Comparison of ENCODE assay signal across 8 cellular contexts in the genomic region with DNA sequence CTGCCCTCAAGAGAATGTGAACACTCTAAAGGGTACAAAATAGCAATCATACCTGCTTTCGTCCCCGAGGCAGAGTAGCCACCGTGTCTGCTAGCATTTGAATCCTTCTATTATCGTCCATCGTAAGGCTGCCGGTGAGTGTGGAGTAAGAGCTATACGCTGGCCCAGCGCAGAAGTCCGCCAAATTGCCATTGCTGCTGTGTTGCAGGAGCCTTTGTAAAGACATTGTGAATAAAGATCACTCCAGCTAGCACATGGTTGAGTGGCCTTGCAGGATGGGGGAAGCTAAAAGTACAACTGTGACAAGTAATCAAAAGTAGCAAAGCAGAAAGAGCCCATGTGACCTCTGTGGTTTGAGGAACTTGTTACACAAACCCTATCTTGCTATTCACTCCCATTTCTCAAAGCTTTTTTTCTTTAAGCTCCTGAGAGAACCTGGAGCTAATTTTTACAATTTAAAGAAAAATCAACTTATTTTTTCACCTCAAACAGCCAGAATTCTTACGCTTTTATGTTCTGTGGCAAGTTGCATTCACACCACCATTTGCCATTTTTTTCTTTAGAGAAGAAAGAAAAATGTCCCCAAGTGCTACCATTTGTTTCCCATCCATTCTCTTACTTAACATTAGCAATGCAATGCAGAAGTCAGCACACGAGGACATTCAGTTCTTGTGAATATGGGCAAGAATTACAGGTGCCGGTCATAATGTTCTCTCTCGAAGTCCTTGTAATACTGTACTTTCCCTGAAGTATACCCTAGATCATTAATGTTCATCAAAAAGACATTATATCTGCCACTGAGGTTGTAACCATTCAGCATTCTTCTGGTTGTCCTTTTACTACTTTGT. TPM values are rescaled to one million over a fixed set of nuclear protein-coding genes. Genes with fewer than 3 reads are reported as not detected.
DNase-seq lines count a peak whose midpoint lies in the region; ATAC-seq and TF ChIP-seq lines count a peak whose summit lies in the region.

A gene (minus strand): TSS at position 295 of the 848 bp plus-strand sequence. CDS start 69 bp downstream, at position 226.

- H3K4me1 ChIP-seq in right atrium auricular region (peaks cover 0 to 28% of the 10 kb centered on the region in 2 donors), HAP-1 (no peaks in the 10 kb centered on the region)

- peak; percentile 58 for DNase-seq in CD14-positive monocyte (ENCODE audit: low spot score)
- peak; percentile 87 for DNase-seq in activated CD4-positive, alpha-beta T cell treated with anti-CD3 and anti-CD28 coated beads, Interleukin-2, amount 10 ng/mL, durations not matched to agents 7 days and 5 days
- DNase-seq in right atrium auricular region (ENCODE audit: low spot score) = no peak
- peak; percentile 70 for DNase-seq in stimulated activated CD8-positive, alpha-beta memory T cell treated with anti-CD3 and anti-CD28 coated beads, Interleukin-4, amount 100 ng/mL, for 48 hours
- no peak for DNase-seq in HAP-1 (ENCODE audit: low spot score in 2 of 2)
- no peak for DNase-seq in ACHN

- H3K27me3 ChIP-seq in right atrium auricular region (no peaks in the 10 kb centered on the region), HAP-1 (ENCODE audit: low read depth) (no peaks in the 10 kb centered on the region)

- H3K36me3 ChIP-seq in right atrium auricular region (no peaks in the 10 kb centered on the region), HAP-1 (replicated peaks) (no peaks in the 10 kb centered on the region)

- H3K9me3 Mint-ChIP-seq in CD14-positive monocyte = peaks cover 0 to 1% (median 0%) of the 10 kb centered on the region in 7 donors
- no peaks in the 10 kb centered on the region for H3K9me3 Mint-ChIP-seq in activated CD4-positive, alpha-beta T cell treated with anti-CD3 and anti-CD28 coated beads, Interleukin-2, amount 10 ng/mL, durations not matched to agents 7 days and 5 days

- CTCF ChIA-PET in activated CD4-positive, alpha-beta T cell treated with anti-CD3 and anti-CD28 coated beads, Interleukin-2, amount 10 ng/mL, durations not matched to agents 7 days and 5 days (lab: Charles Lee) = interaction anchor here (0.8 to 1.6 kb wide), 7 partner anchors 8 to 116 kb away, joined by 3 to 7 read pairs (median 5); no protein-coding TSS in a partner anchor

- peak within 1 kb of the TSS; percentile 0 to 14 for H3K27ac ChIP-seq in right atrium auricular region

- in situ Hi-C loops in HAP-1 (cut with MboI; ENCODE audit: low sequenced_read_pairs) = no loop called here
- in situ Hi-C loops in ACHN (cut with HindIII; ENCODE audit: low pct_ligation_motif_present, low pct_unique_long_range_greater_than_20kb, low sequenced_read_pairs) = no loop called here

- H3K4me1 Mint-ChIP-seq in CD14-positive monocyte = peaks cover 44% of the 10 kb centered on the region
- H3K4me1 Mint-ChIP-seq in activated CD4-positive, alpha-beta T cell treated with anti-CD3 and anti-CD28 coated beads, Interleukin-2, amount 10 ng/mL, durations not matched to agents 7 days and 5 days = peaks cover 41% of the 10 kb centered on the region

- peak within 1 kb of the TSS; percentile 94 to 99 (median 97) for H3K27ac Mint-ChIP-seq in CD14-positive monocyte
- peak within 1 kb of the TSS; percentile 96 for H3K27ac Mint-ChIP-seq in activated CD4-positive, alpha-beta T cell treated with anti-CD3 and anti-CD28 coated beads, Interleukin-2, amount 10 ng/mL, durations not matched to agents 7 days and 5 days

- H3K9me3 ChIP-seq in right atrium auricular region (no peaks in the 10 kb centered on the region), HAP-1 (no peaks in the 10 kb centered on the region)

- intact Hi-C loops in CD14-positive monocyte (cut with micrococcal nuclease) = no loop called here

- POLR2A ChIA-PET in activated CD4-positive, alpha-beta T cell treated with anti-CD3 and anti-CD28 coated beads, Interleukin-2, amount 10 ng/mL, durations not matched to agents 7 days and 5 days (lab: Charles Lee) = interaction anchor here (0.6 to 2.5 kb wide), 13 partner anchors 9 to 1105 kb away, joined by 3 to 18 read pairs (median 6); no protein-coding TSS in a partner anchor

- ATAC-seq in GM19463 (IDR thresholded peaks at IDR 0.05; ENCODE audit: unreplicated experiment) (peak; percentile 27), HG03521 (IDR thresholded peaks at IDR 0.05; ENCODE audit: unreplicated experiment) (peak; percentile 40)

- peaks cover 34 to 35% of the 10 kb centered on the region in 2 donors for H3K36me3 Mint-ChIP-seq in CD14-positive monocyte
- H3K36me3 Mint-ChIP-seq in activated CD4-positive, alpha-beta T cell treated with anti-CD3 and anti-CD28 coated beads, Interleukin-2, amount 10 ng/mL, durations not matched to agents 7 days and 5 days (ENCODE audit: low read depth) = peaks cover 48% of the 10 kb centered on the region

- H3K27me3 Mint-ChIP-seq in CD14-positive monocyte (ENCODE audit: low read depth in 3 of 3) = peaks cover 0 to 1% (median 0%) of the 10 kb centered on the region in 3 donors
- no peaks in the 10 kb centered on the region for H3K27me3 Mint-ChIP-seq in activated CD4-positive, alpha-beta T cell treated with anti-CD3 and anti-CD28 coated beads, Interleukin-2, amount 10 ng/mL, durations not matched to agents 7 days and 5 days

- peak within 1 kb of the TSS; percentile 100 for H3K4me3 Mint-ChIP-seq in CD14-positive monocyte
- peak within 1 kb of the TSS; percentile 96 for H3K4me3 Mint-ChIP-seq in activated CD4-positive, alpha-beta T cell treated with anti-CD3 and anti-CD28 coated beads, Interleukin-2, amount 10 ng/mL, durations not matched to agents 7 days and 5 days

- TF ChIP-seq CTCF in CD14-positive monocyte (IDR thresholded peaks at IDR 0.05) (no peak), right atrium auricular region (IDR thresholded peaks at IDR 0.05) (no peak)

- H3K4me3 ChIP-seq in right atrium auricular region = peak within 1 kb of the TSS in 1 of 2 donors; percentile 21
- no peak within 1 kb of the TSS for H3K4me3 ChIP-seq in HAP-1

RNA-seq across cellular contexts. Expression of the gene that starts here (rescaled TPM):
- 10 to 100 TPM; 61.9 to 83.5 TPM for polyA plus RNA-seq in CD14-positive monocyte
- 100 to 1,000 TPM; 234 to 279 TPM for total RNA-seq in activated CD4-positive, alpha-beta T cell treated with anti-CD3 and anti-CD28 coated beads, Interleukin-2, amount 10 ng/mL, durations not matched to agents 7 days and 5 days
- 1 to 10 TPM; 3.3 to 4.8 TPM for total RNA-seq in right atrium auricular region

Comparison
In these comparisons a context has a peak if more than half of its experiments do, and no peak if none do; other contexts are left out.
1. RNA of the gene that starts here (total RNA-seq): 234 to 279 TPM in activated CD4-positive, alpha-beta T cell treated with anti-CD3 and anti-CD28 coated beads, Interleukin-2, amount 10 ng/mL, durations not matched to agents 7 days and 5 days; 3.3 to 4.8 TPM in right atrium auricular region; every median in the first group is over 10 times any median in the second.
2. DNase-seq: peak in CD14-positive monocyte (single experiment), activated CD4-positive, alpha-beta T cell treated with anti-CD3 and anti-CD28 coated beads, Interleukin-2, amount 10 ng/mL, durations not matched to agents 7 days and 5 days (single experiment) and stimulated activated CD8-positive, alpha-beta memory T cell treated with anti-CD3 and anti-CD28 coated beads, Interleukin-4, amount 100 ng/mL, for 48 hours (single experiment); none in right atrium auricular region (single experiment), HAP-1 (0 of 2) and ACHN (single experiment).